Comparison of ENCODE assay signal across 15 cellular contexts in the genomic region with DNA sequence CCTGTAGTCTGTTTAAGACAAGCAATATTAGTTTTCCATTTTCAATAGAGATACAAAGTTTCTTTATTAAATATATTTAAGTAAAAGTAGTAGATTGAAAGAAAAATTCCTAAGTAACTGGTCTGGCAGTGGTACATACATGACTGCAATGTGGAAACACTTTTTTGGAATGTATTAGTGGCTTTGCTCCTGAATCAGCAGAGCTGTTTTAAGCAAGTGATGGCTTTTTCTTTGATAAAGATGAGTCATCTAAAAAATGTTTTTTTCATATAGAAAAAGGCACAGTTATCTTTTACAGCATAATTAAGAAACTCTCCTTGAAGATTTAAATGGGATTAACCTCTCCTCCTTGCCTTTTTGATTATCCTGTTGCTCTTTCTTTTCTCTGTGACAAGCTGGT. TPM values are rescaled to one million over a fixed set of nuclear protein-coding genes. Genes with fewer than 3 reads are reported as not detected.
DNase-seq lines count a peak whose midpoint lies in the region; ATAC-seq and TF ChIP-seq lines count a peak whose summit lies in the region.
"Had no signal": no experiment of that assay in that cellular context is flagged by ENCODE, and none has a peak within 500 bp of the region (broad histone marks: within the 10 kb centered on the region; RNA-seq: fewer than 3 reads in every experiment).

No MANE protein-coding gene starts in this region.

- ATAC-seq in HG03135 (IDR thresholded peaks at IDR 0.05; ENCODE audit: unreplicated experiment), result no peak
- ATAC-seq in HG03139 (IDR thresholded peaks at IDR 0.05; ENCODE audit: unreplicated experiment), result no peak
- ATAC-seq: gastroesophageal sphincter had no signal

- H3K9me3 ChIP-seq in adipocyte (ENCODE audit: control insufficient read depth, low read length) (no peaks in the 10 kb centered on the region), tibial artery (no peaks in the 10 kb centered on the region), Karpas-422 (ENCODE audit: low read length) (no peaks in the 10 kb centered on the region)
- H3K9me3 ChIP-seq: gastroesophageal sphincter, ovary had no signal

- H3K4me1 ChIP-seq in adipocyte (ENCODE audit: control insufficient read depth, insufficient read depth, low read length) (peaks cover 47% of the 10 kb centered on the region), tibial artery (peaks cover 0 to 48% (median 20%) of the 10 kb centered on the region in 4 donors), Karpas-422 (ENCODE audit: low read length) (no peaks in the 10 kb centered on the region)

- peaks cover 32% of the 10 kb centered on the region for H3K36me3 Mint-ChIP-seq in activated naive CD4-positive, alpha-beta T cell treated with anti-CD3 and anti-CD28 coated beads, Interleukin-2, amount 50 U/mL, for 24 hours
- H3K36me3 Mint-ChIP-seq in activated naive CD4-positive, alpha-beta T cell treated with anti-CD3 and anti-CD28 coated beads for 36 hours (ENCODE audit: low read depth), result peaks cover 44% of the 10 kb centered on the region

- no peak for TF ChIP-seq CTCF in fibroblast of pulmonary artery (IDR thresholded peaks at IDR 0.05; ENCODE audit: low read length, missing control alignments)
- TF ChIP-seq CTCF in tibial artery (IDR thresholded peaks at IDR 0.05), result no peak

- CTCF ChIA-PET in activated naive CD4-positive, alpha-beta T cell treated with anti-CD3 and anti-CD28 coated beads for 36 hours (lab: Charles Lee), result interaction anchor here (1.1 kb wide), 1 partner anchor 9 kb away, joined by 4 read pairs; no protein-coding TSS in a partner anchor

- no peaks in the 10 kb centered on the region for H3K9me2 ChIP-seq in Karpas-422 (replicated peaks; ENCODE audit: insufficient read depth, low read length)

- peak overlapping the region; percentile 48 for H3K27ac Mint-ChIP-seq in activated naive CD4-positive, alpha-beta T cell treated with anti-CD3 and anti-CD28 coated beads, Interleukin-2, amount 50 U/mL, for 24 hours
- no peak overlapping the region for H3K27ac Mint-ChIP-seq in activated naive CD4-positive, alpha-beta T cell treated with anti-CD3 and anti-CD28 coated beads for 36 hours

- no peaks in the 10 kb centered on the region for H3K27me3 Mint-ChIP-seq in activated naive CD4-positive, alpha-beta T cell treated with anti-CD3 and anti-CD28 coated beads, Interleukin-2, amount 50 U/mL, for 24 hours
- H3K27me3 Mint-ChIP-seq in activated naive CD4-positive, alpha-beta T cell treated with anti-CD3 and anti-CD28 coated beads for 36 hours (ENCODE audit: low read depth), result no peaks in the 10 kb centered on the region

- H3K36me3 ChIP-seq in adipocyte (ENCODE audit: control insufficient read depth, insufficient read depth, low read length, severe bottlenecking) (peaks cover 70% of the 10 kb centered on the region), tibial artery (peaks cover 68 to 92% (median 73%) of the 10 kb centered on the region in 3 donors), Karpas-422 (ENCODE audit: insufficient read depth, low read length) (peaks cover 89% of the 10 kb centered on the region)
- H3K36me3 ChIP-seq: ovary had no signal

- no peak overlapping the region for H3K4me3 Mint-ChIP-seq in activated naive CD4-positive, alpha-beta T cell treated with anti-CD3 and anti-CD28 coated beads, Interleukin-2, amount 50 U/mL, for 24 hours
- H3K4me3 Mint-ChIP-seq in activated naive CD4-positive, alpha-beta T cell treated with anti-CD3 and anti-CD28 coated beads for 36 hours, result no peak overlapping the region

- peak overlapping the region; percentile 20 for H3K4me3 ChIP-seq in adipocyte (ENCODE audit: low read length)
- H3K4me3 ChIP-seq in fibroblast of pulmonary artery (replicated peaks; ENCODE audit: low read depth, low read length), result no peak overlapping the region
- no peak overlapping the region for H3K4me3 ChIP-seq in tibial artery
- H3K4me3 ChIP-seq in Karpas-422 (ENCODE audit: low read length), result no peak overlapping the region
- H3K4me3 ChIP-seq: gastroesophageal sphincter, ovary had no signal

- peaks cover 34% of the 10 kb centered on the region for H3K79me2 ChIP-seq in Karpas-422 (ENCODE audit: low read length)

- no peaks in the 10 kb centered on the region for H3K9me3 Mint-ChIP-seq in activated naive CD4-positive, alpha-beta T cell treated with anti-CD3 and anti-CD28 coated beads, Interleukin-2, amount 50 U/mL, for 24 hours
- H3K9me3 Mint-ChIP-seq in activated naive CD4-positive, alpha-beta T cell treated with anti-CD3 and anti-CD28 coated beads for 36 hours, result no peaks in the 10 kb centered on the region

- no peak overlapping the region for H2AFZ ChIP-seq in Karpas-422 (ENCODE audit: low read length)

- no peaks in the 10 kb centered on the region for H4K20me1 ChIP-seq in Karpas-422 (ENCODE audit: insufficient read depth, low read depth, low read length)

- no peaks in the 10 kb centered on the region for H3K27me3 ChIP-seq in adipocyte (replicated peaks; ENCODE audit: control insufficient read depth, insufficient read depth, low read length)
- H3K27me3 ChIP-seq in tibial artery, result no peaks in the 10 kb centered on the region
- H3K27me3 ChIP-seq in Karpas-422 (ENCODE audit: low read length), result no peaks in the 10 kb centered on the region
- H3K27me3 ChIP-seq: gastroesophageal sphincter, ovary had no signal

- H3K9ac ChIP-seq in adipocyte (ENCODE audit: low read length) (peak overlapping the region; percentile 24), Karpas-422 (ENCODE audit: low read length) (no peak overlapping the region)

- intact Hi-C loops in activated naive CD4-positive, alpha-beta T cell treated with anti-CD3 and anti-CD28 coated beads for 36 hours (cut with micrococcal nuclease), result no loop called here
- intact Hi-C loops in tibial artery (cut with DNase I; ENCODE audit: low total_unique reads), result no loop called here

- DNase-seq in activated naive CD4-positive, alpha-beta T cell treated with anti-CD3 and anti-CD28 coated beads for 36 hours, result no peak
- DNase-seq in adipocyte (ENCODE audit: low read depth) (peak; percentile 67), fibroblast of pulmonary artery (ENCODE audit: low read depth) (peak; percentile 61), tibial artery (no peak), Karpas-422 (no peak)
- DNase-seq: NCI-H2171; NK-92 treated with Interleukin-12 subunit alpha and Interleukin-12 subunit beta, amount 100 ng/mL, for 24 hours; ovary; SIG-M5; substantia nigra had no signal

- no peak overlapping the region for H3K4me2 ChIP-seq in Karpas-422 (ENCODE audit: low read depth, low read length, poor library complexity, severe bottlenecking)

- H3K27ac ChIP-seq in tibial artery, result peak overlapping the region; percentile 37 to 52
- no peak overlapping the region for H3K27ac ChIP-seq in Karpas-422 (ENCODE audit: low read length)
- H3K27ac ChIP-seq: gastroesophageal sphincter, ovary, VCaP had no signal

- H3K4me1 Mint-ChIP-seq in activated naive CD4-positive, alpha-beta T cell treated with anti-CD3 and anti-CD28 coated beads, Interleukin-2, amount 50 U/mL, for 24 hours, result peaks cover 49% of the 10 kb centered on the region
- H3K4me1 Mint-ChIP-seq in activated naive CD4-positive, alpha-beta T cell treated with anti-CD3 and anti-CD28 coated beads for 36 hours (ENCODE audit: low read depth), result peaks cover 38% of the 10 kb centered on the region

RNA-seq across cellular contexts. Expression of gene KDM3A, which starts 34.9 kb away (rescaled TPM):
- 10 to 100 TPM; 47.3 to 49.9 TPM for total RNA-seq in activated naive CD4-positive, alpha-beta T cell treated with anti-CD3 and anti-CD28 coated beads for 36 hours
- total RNA-seq in Karpas-422 (2014; rRNA removed; shearing (Covaris generic); ENCODE audit: low replicate concordance), result 114 and 154 TPM in 2 replicates

Comparison
In these comparisons a context has a peak if more than half of its experiments do, and no peak if none do; other contexts are left out.
1. DNase-seq: peak in adipocyte (single experiment) and fibroblast of pulmonary artery (single experiment); none in activated naive CD4-positive, alpha-beta T cell treated with anti-CD3 and anti-CD28 coated beads for 36 hours (single experiment), tibial artery (0 of 2) and Karpas-422 (single experiment).